In genomic region chr2:1623906-1624445, GRCh38 we compare ENCODE assay signal across 20 cellular contexts.
"Had no signal": no experiment of that assay in that cellular context is flagged by ENCODE, and none has a peak within 500 bp of the region (broad histone marks: within the 10 kb centered on the region; RNA-seq: fewer than 3 reads in every experiment).

No MANE protein-coding gene starts in this region.

- H3K27me3 ChIP-seq: foreskin keratinocyte, right lobe of liver, testis, upper lobe of left lung had no signal

- DNase-seq: activated CD4-positive, alpha-beta memory T cell treated with anti-CD3 and anti-CD28 coated beads, Interleukin-2, amount 10 ng/mL, durations not matched to agents 7 days and 5 days; activated CD4-positive, alpha-beta T cell treated with anti-CD3 and anti-CD28 coated beads for 48 hours; activated CD4-positive, CD25-positive, alpha-beta regulatory T cell; activated CD8-positive, alpha-beta memory T cell treated with anti-CD3 and anti-CD28 coated beads, Interleukin-2, amount 10 ng/mL, durations not matched to agents 7 days and 5 days; activated naive CD4-positive, alpha-beta T cell; activated naive CD8-positive, alpha-beta T cell treated with anti-CD3 and anti-CD28 coated beads for 36 hours; amygdala; caudate nucleus; dorsolateral prefrontal cortex; endodermal cell; foreskin keratinocyte; hippocampal formation; right lobe of liver; stimulated activated CD4-positive, alpha-beta T cell treated with anti-CD3 and anti-CD28 coated beads, Interleukin-4, amount 100 ng/mL, for 4 hours; testis had no signal

- H3K9me3 ChIP-seq: right lobe of liver, testis, upper lobe of left lung had no signal

- ATAC-seq: activated CD8-positive, alpha-beta memory T cell treated with anti-CD3 and anti-CD28 coated beads, Interleukin-2, amount 10 ng/mL, durations not matched to agents 7 days and 5 days; activated T-helper 17 cell treated with anti-CD3 and anti-CD28 coated beads, Interleukin-2, amount 50 U/mL, for 72 hours; foreskin keratinocyte; right lobe of liver; stimulated activated memory B cell treated with anti-CD40 and anti-IgM and Interleukin-4, amounts not matched to agents 10 μg/mL and 1 μg/mL and 100 μg/mL, for 72 hours had no signal

- H3K27ac ChIP-seq: dorsolateral prefrontal cortex, right lobe of liver, testis had no signal

- H3K36me3 ChIP-seq: right lobe of liver, upper lobe of left lung had no signal

- H3K4me1 ChIP-seq: right lobe of liver, testis had no signal

- H3K4me3 ChIP-seq: dorsolateral prefrontal cortex, lung, right lobe of liver, smooth muscle cell, testis, upper lobe of left lung had no signal
